ENCODE assay signal across 1 cellular context in genomic region chr5:113359419-113359818, GRCh38.
TF ChIP-seq lines count a peak whose summit lies in the region.

No MANE protein-coding gene starts in this region.

TF ChIP-seq in SK-N-SH treated with all-trans-retinoic acid at 6 μM for 48 hours, 23 proteins besides CTCF, POLR2A, EP300 and RAD21 (continued from another document):
- TF ChIP-seq CREB5 (CRISPR knock-in tag; IDR thresholded peaks at IDR 0.05; ENCODE audit: low read depth) = peak; percentile 82; the same call in 1 of the 2 replicates
- no peak for TF ChIP-seq PPARA (CRISPR knock-in tag; IDR thresholded peaks at IDR 0.05; ENCODE audit: borderline replicate concordance)
- peak; percentile 67; the same call in 1 of the 2 replicates for TF ChIP-seq SNAI2 (CRISPR knock-in tag; IDR thresholded peaks at IDR 0.05)
TF ChIP-seq in SK-N-SH treated with all-trans-retinoic acid at 6 μM for 48 hours: peak in this region for 4.
